In genomic region chr12:89183985-89184435, GRCh38 we compare ENCODE assay signal across 15 cellular contexts.
A peak's percentile ranks its signal among the peaks of the same experiment; 100 is the strongest.
DNase-seq lines count a peak whose midpoint lies in the region; ATAC-seq, FAIRE-seq and TF ChIP-seq lines count a peak whose summit lies in the region.
"Had no signal": no experiment of that assay in that cellular context is flagged by ENCODE, and none has a peak within 500 bp of the region (broad histone marks: within the 10 kb centered on the region; RNA-seq: fewer than 3 reads in every experiment).

No MANE protein-coding gene starts in this region.

- peaks cover 2% of the 10 kb centered on the region for H3K36me3 Mint-ChIP-seq in progenitor cell of endocrine pancreas (ENCODE audit: insufficient read depth)
- H3K36me3 Mint-ChIP-seq in activated CD4-positive, alpha-beta memory T cell treated with anti-CD3 and anti-CD28 coated beads, Interleukin-2, amount 10 ng/mL, durations not matched to agents 7 days and 5 days (ENCODE audit: low read depth) = peaks cover 38% of the 10 kb centered on the region

- H3K79me2 ChIP-seq in HepG2 (ENCODE audit: insufficient read depth, low read length) = no peaks in the 10 kb centered on the region

- H3K4me1 ChIP-seq in right lobe of liver (peaks cover 0 to 17% (median 4%) of the 10 kb centered on the region in 4 donors), HepG2 (ENCODE audit: insufficient read depth, low read length) (no peaks in the 10 kb centered on the region), neutrophil (ENCODE audit: control insufficient read depth in 1 of 2, insufficient read depth in 1 of 2, low read depth in 1 of 2, low read length in 1 of 2) (peaks cover 26 to 29% of the 10 kb centered on the region in 2 experiments)

- no peak overlapping the region for H3K27ac Mint-ChIP-seq in progenitor cell of endocrine pancreas
- no peak overlapping the region for H3K27ac Mint-ChIP-seq in activated CD4-positive, alpha-beta memory T cell treated with anti-CD3 and anti-CD28 coated beads, Interleukin-2, amount 10 ng/mL, durations not matched to agents 7 days and 5 days
- H3K27ac Mint-ChIP-seq: activated CD4-positive, alpha-beta memory T cell treated with anti-CD3 and anti-CD28 coated beads for 36 hours; HFFc6; stimulated activated naive CD8-positive, alpha-beta T cell treated with anti-CD3 and anti-CD28 coated beads, Interleukin-15, Interleukin-2, amounts not matched to agents 100 ng/mL and 50 ng/mL, for 24 hours had no signal

- BruUV-seq in HepG2 (replicated peaks; lab: Mats Ljungman, UMichigan) = no TSS peak

- no peak for FAIRE-seq in HepG2 (lab: Jason Lieb, UNC)
- FAIRE-seq: A204.1 had no signal

- TF ChIP-seq EP300 in HepG2 (IDR thresholded peaks at IDR 0.05; ENCODE audit: low read depth in 2 of 2, low read length in 2 of 2) = no peak
- no peak for TF ChIP-seq EP300 in HepG2 (CRISPR knock-in tag; IDR thresholded peaks at IDR 0.05; ENCODE audit: borderline replicate concordance)

- TF ChIP-seq POLR2A in right lobe of liver (IDR thresholded peaks at IDR 0.05) (no peak), HepG2 (IDR thresholded peaks at IDR 0.05; ENCODE audit: insufficient read depth in 1 of 2, low read depth in 2 of 2, low read length in 2 of 2) (no peak)

- no peak overlapping the region for H3K4me3 Mint-ChIP-seq in progenitor cell of endocrine pancreas (ENCODE audit: low read depth)
- H3K4me3 Mint-ChIP-seq in activated CD4-positive, alpha-beta memory T cell treated with anti-CD3 and anti-CD28 coated beads, Interleukin-2, amount 10 ng/mL, durations not matched to agents 7 days and 5 days = no peak overlapping the region
- H3K4me3 Mint-ChIP-seq: activated CD4-positive, alpha-beta memory T cell treated with anti-CD3 and anti-CD28 coated beads for 36 hours; HFFc6; stimulated activated naive CD8-positive, alpha-beta T cell treated with anti-CD3 and anti-CD28 coated beads, Interleukin-15, Interleukin-2, amounts not matched to agents 100 ng/mL and 50 ng/mL, for 24 hours had no signal

- WGBS in right lobe of liver (ENCODE audit: insufficient coverage, low coverage, low lambda C conversion rate, missing lambda C conversion rate) = 12% methylated on average over 2 of the region's 2 CpGs
- WGBS in HepG2 (ENCODE audit: low lambda C conversion rate) = 5% methylated on average over 2 of the region's 2 CpGs

- H3K27me3 ChIP-seq in right lobe of liver = no peaks in the 10 kb centered on the region
- no peaks in the 10 kb centered on the region for H3K27me3 ChIP-seq in HepG2 (ENCODE audit: control insufficient read depth in 1 of 2, insufficient read depth in 2 of 2, low read length in 2 of 2)
- H3K27me3 ChIP-seq in neutrophil = no peaks in the 10 kb centered on the region
- H3K27me3 ChIP-seq in WERI-Rb-1 (ENCODE audit: insufficient read depth, low read depth, severe bottlenecking) = no peaks in the 10 kb centered on the region

- no peaks in the 10 kb centered on the region for H4K20me1 ChIP-seq in HepG2 (ENCODE audit: insufficient read depth, low read length)

- intact Hi-C loops in right lobe of liver (cut with DNase I) = no loop called here
- intact Hi-C loops in HepG2 (cut with micrococcal nuclease; ENCODE audit: unreplicated experiment) = no loop called here

- TF ChIP-seq RAD21 in HepG2 (CRISPR knock-in tag; IDR thresholded peaks at IDR 0.05) = no peak

- TF ChIP-seq CTCF in right lobe of liver (IDR thresholded peaks at IDR 0.05) = no peak
- TF ChIP-seq CTCF in HepG2 (CRISPR knock-in tag; IDR thresholded peaks at IDR 0.05) = no peak
- TF ChIP-seq CTCF in neutrophil (IDR thresholded peaks at IDR 0.05) = no peak
- no peak for TF ChIP-seq CTCF in progenitor cell of endocrine pancreas (IDR thresholded peaks at IDR 0.05; ENCODE audit: unreplicated experiment)
- no peak for TF ChIP-seq CTCF in WERI-Rb-1 (IDR thresholded peaks at IDR 0.05; ENCODE audit: low read depth, low read length)

- POLR2A ChIA-PET in HepG2 (lab: Yijun Ruan, JAX) = no interaction called here
- POLR2A ChIA-PET in activated CD4-positive, alpha-beta memory T cell treated with anti-CD3 and anti-CD28 coated beads, Interleukin-2, amount 10 ng/mL, durations not matched to agents 7 days and 5 days (lab: Charles Lee) = no interaction called here

- H3K9ac ChIP-seq in HepG2 (ENCODE audit: insufficient read depth, low read depth, low read length) = no peak overlapping the region

- no peak overlapping the region for H2AFZ ChIP-seq in HepG2 (ENCODE audit: low read length)

- no peak overlapping the region for H3K27ac ChIP-seq in right lobe of liver
- no peak overlapping the region for H3K27ac ChIP-seq in HepG2 (ENCODE audit: extremely low read length, insufficient read depth, low read length)
- H3K27ac ChIP-seq in neutrophil = peak overlapping the region; percentile 21
- no peak overlapping the region for H3K27ac ChIP-seq in WERI-Rb-1

- no peaks in the 10 kb centered on the region for H3K27me3 Mint-ChIP-seq in progenitor cell of endocrine pancreas
- no peaks in the 10 kb centered on the region for H3K27me3 Mint-ChIP-seq in activated CD4-positive, alpha-beta memory T cell treated with anti-CD3 and anti-CD28 coated beads, Interleukin-2, amount 10 ng/mL, durations not matched to agents 7 days and 5 days
- H3K27me3 Mint-ChIP-seq: activated CD4-positive, alpha-beta memory T cell treated with anti-CD3 and anti-CD28 coated beads for 36 hours; stimulated activated naive CD8-positive, alpha-beta T cell treated with anti-CD3 and anti-CD28 coated beads, Interleukin-15, Interleukin-2, amounts not matched to agents 100 ng/mL and 50 ng/mL, for 24 hours had no signal

- DNase-seq in right lobe of liver = no peak
- DNase-seq in HepG2 (ENCODE audit: low spot score) = no peak
- DNase-seq in fibroblast of gingiva (ENCODE audit: low read depth) = peak; percentile 97
- no peak for DNase-seq in progenitor cell of endocrine pancreas (ENCODE audit: low spot score, unreplicated experiment)
- DNase-seq in WERI-Rb-1 = no peak
- no peak for DNase-seq in NCI-H1105 (lab: John Stamatoyannopoulos, UW)
- no peak for DNase-seq in activated CD4-positive, alpha-beta memory T cell treated with anti-CD3 and anti-CD28 coated beads, Interleukin-2, amount 10 ng/mL, durations not matched to agents 7 days and 5 days
- DNase-seq: activated CD4-positive, alpha-beta memory T cell treated with anti-CD3 and anti-CD28 coated beads for 36 hours; activated naive CD4-positive, alpha-beta T cell treated with anti-CD3 and anti-CD28 coated beads, Interleukin-2, amount 50 U/mL, for 16 hours; HFFc6; nucleus accumbens had no signal

- no peaks in the 10 kb centered on the region for H3K36me3 ChIP-seq in right lobe of liver
- no peaks in the 10 kb centered on the region for H3K36me3 ChIP-seq in HepG2 (replicated peaks in 1 of 2; ENCODE audit: control insufficient read depth in 1 of 2, insufficient read depth in 2 of 2, low read length in 2 of 2)
- H3K36me3 ChIP-seq in neutrophil = no peaks in the 10 kb centered on the region
- no peaks in the 10 kb centered on the region for H3K36me3 ChIP-seq in WERI-Rb-1

- H3K9me3 ChIP-seq in right lobe of liver = no peaks in the 10 kb centered on the region
- H3K9me3 ChIP-seq in HepG2 (ENCODE audit: low read length) = no peaks in the 10 kb centered on the region
- no peaks in the 10 kb centered on the region for H3K9me3 ChIP-seq in neutrophil
- H3K9me3 ChIP-seq in WERI-Rb-1 (ENCODE audit: severe bottlenecking) = no peaks in the 10 kb centered on the region

- CTCF ChIA-PET in HepG2 (lab: Yijun Ruan, JAX; ENCODE audit: low intra/inter-chr PET ratio, low total read pairs) = no interaction called here
- CTCF ChIA-PET in activated CD4-positive, alpha-beta memory T cell treated with anti-CD3 and anti-CD28 coated beads, Interleukin-2, amount 10 ng/mL, durations not matched to agents 7 days and 5 days (lab: Charles Lee) = no interaction called here

- peak; percentile 27 to 67 (median 47) for ATAC-seq in right lobe of liver
- no peak for ATAC-seq in HepG2
- ATAC-seq: left colon had no signal

- peaks cover 4% of the 10 kb centered on the region for H3K4me1 Mint-ChIP-seq in progenitor cell of endocrine pancreas (ENCODE audit: low read depth)
- H3K4me1 Mint-ChIP-seq in activated CD4-positive, alpha-beta memory T cell treated with anti-CD3 and anti-CD28 coated beads, Interleukin-2, amount 10 ng/mL, durations not matched to agents 7 days and 5 days = peaks cover 40% of the 10 kb centered on the region

- H3K4me2 ChIP-seq in HepG2 (ENCODE audit: low read depth, low read length) = no peak overlapping the region

- H3K9me3 Mint-ChIP-seq in progenitor cell of endocrine pancreas (ENCODE audit: low read depth) = peaks cover 6% of the 10 kb centered on the region
- H3K9me3 Mint-ChIP-seq in activated CD4-positive, alpha-beta memory T cell treated with anti-CD3 and anti-CD28 coated beads, Interleukin-2, amount 10 ng/mL, durations not matched to agents 7 days and 5 days = peaks cover 25% of the 10 kb centered on the region

- H3K4me3 ChIP-seq in right lobe of liver (no peak overlapping the region), HepG2 (replicated peaks in 1 of 3; ENCODE audit: insufficient read depth in 1 of 3, low read depth in 2 of 3, low read length in 3 of 3) (no peak overlapping the region), neutrophil (ENCODE audit: low read depth in 1 of 2, low read length in 1 of 2) (no peak overlapping the region), WERI-Rb-1 (ENCODE audit: low read depth, low read length) (no peak overlapping the region)

- in situ Hi-C loops in HepG2 (cut with HindIII; ENCODE audit: extremely low pct_ligation_motif_present, low pct_unique_long_range_greater_than_20kb) = no loop called here
